15 cellular contexts compared by ENCODE assay signal in the genomic region with DNA sequence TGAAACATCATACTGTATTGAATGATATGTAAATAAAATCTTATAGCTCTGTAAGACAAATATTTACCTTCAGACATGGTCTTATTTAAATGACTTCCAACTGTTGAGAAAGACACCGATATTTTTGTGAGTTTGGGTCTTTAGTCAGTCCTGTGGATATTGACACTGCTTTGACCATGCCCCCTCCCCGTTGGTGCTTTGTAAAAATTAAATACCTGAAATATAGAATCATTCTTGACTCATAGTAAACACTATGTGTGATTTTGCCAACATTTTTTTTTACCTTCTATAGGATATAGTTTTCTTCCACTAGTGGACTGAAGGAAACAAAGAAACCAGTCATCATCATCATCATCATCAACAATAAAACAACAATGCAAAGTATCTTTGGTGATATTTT.
"Had no signal": no experiment of that assay in that cellular context is flagged by ENCODE, and none has a peak within 500 bp of the region (broad histone marks: within the 10 kb centered on the region; RNA-seq: fewer than 3 reads in every experiment).

No MANE protein-coding gene starts in this region.

- H3K27ac Mint-ChIP-seq: nephron, progenitor cell of endocrine pancreas had no signal

- H3K27ac ChIP-seq: pancreas had no signal

- H3K36me3 ChIP-seq: esophagus squamous epithelium, pancreas had no signal

- H3K27me3 ChIP-seq: esophagus squamous epithelium, pancreas had no signal

- H3K4me3 Mint-ChIP-seq: naive B cell, nephron had no signal

- H3K9me3 Mint-ChIP-seq: naive B cell, nephron had no signal

- H3K36me3 Mint-ChIP-seq: naive B cell had no signal

- H3K4me3 ChIP-seq: coronary artery, esophagus squamous epithelium, lung, pancreas had no signal

- H3K4me1 ChIP-seq: pancreas had no signal

- DNase-seq: effector CD8-positive, alpha-beta T cell; esophagus squamous epithelium; left colon; left ventricle myocardium superior; mesendoderm; naive B cell; occipital lobe; pancreas; right cardiac atrium; stimulated activated CD4-positive, alpha-beta T cell treated with anti-CD3 and anti-CD28 coated beads, Interleukin-12 subunit alpha, Interleukin-12 subunit beta, amount 100 ng/mL, for 4 hours; stimulated activated naive CD4-positive, alpha-beta T cell treated with Interleukin-2 at 50 U/mL for 16 hours had no signal

- H3K27me3 Mint-ChIP-seq: progenitor cell of endocrine pancreas had no signal
